In the genomic region with DNA sequence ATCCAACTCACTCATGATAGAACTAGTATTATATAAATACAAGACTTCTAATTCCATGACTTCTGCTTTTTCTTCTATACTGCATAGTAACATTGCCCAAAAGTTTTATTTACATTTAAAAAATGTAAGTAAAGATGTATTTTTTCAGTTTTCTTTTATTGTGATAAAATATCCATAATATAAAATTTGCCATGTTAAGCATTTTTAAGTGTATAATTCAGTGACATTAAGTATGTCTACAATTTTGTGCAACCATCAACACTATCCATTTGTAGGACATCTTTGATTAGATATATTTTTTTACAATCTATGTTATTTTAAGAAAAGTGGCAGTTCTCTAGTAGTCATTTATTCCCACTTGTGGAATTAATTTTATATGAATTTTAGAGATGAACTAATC, we compare ENCODE assay signal across 26 cellular contexts.
A peak's percentile ranks its signal among the peaks of the same experiment; 100 is the strongest.
DNase-seq lines count a peak whose midpoint lies in the region; ATAC-seq, FAIRE-seq and TF ChIP-seq lines count a peak whose summit lies in the region.
"Had no signal": no experiment of that assay in that cellular context is flagged by ENCODE, and none has a peak within 500 bp of the region (broad histone marks: within the 10 kb centered on the region; RNA-seq: fewer than 3 reads in every experiment).

No MANE protein-coding gene starts in this region.

- H3K27me3 ChIP-seq in HepG2 (ENCODE audit: control insufficient read depth in 1 of 2, insufficient read depth in 2 of 2, low read length in 2 of 2) (no peaks in the 10 kb centered on the region), right lobe of liver (no peaks in the 10 kb centered on the region), IMR-90 (ENCODE audit: control insufficient read depth, insufficient read depth, low read length) (no peaks in the 10 kb centered on the region), K562 (ENCODE audit: control insufficient read depth in 2 of 2, insufficient read depth in 2 of 2, low read length in 2 of 2) (no peaks in the 10 kb centered on the region)
- H3K27me3 ChIP-seq: BE2C, BLaER1 had no signal

- no peak overlapping the region for H3K4me2 ChIP-seq in HepG2 (ENCODE audit: low read depth, low read length)
- no peak overlapping the region for H3K4me2 ChIP-seq in IMR-90 (ENCODE audit: low read depth, low read length)
- no peak overlapping the region for H3K4me2 ChIP-seq in K562 (ENCODE audit: insufficient read depth, low read length)
- H3K4me2 ChIP-seq: BLaER1 had no signal

- ATAC-seq in HepG2 (no peak), right lobe of liver (no peak), IMR-90 (ENCODE audit: low read depth) (no peak), K562 (no peak)

- no peak for DNase-seq in HepG2 (ENCODE audit: low spot score)
- DNase-seq in right lobe of liver: no peak
- peak; percentile 16 for DNase-seq in IMR-90
- DNase-seq in K562 (ENCODE audit: extremely low read depth in 1 of 4, low spot score in 3 of 4): no peak
- DNase-seq in kidney: no peak
- no peak for DNase-seq in cerebellum (ENCODE audit: low spot score)
- no peak for DNase-seq in NCI-H146 treated with DMSO at 0.1 percent for 48 hours (lab: John Stamatoyannopoulos, UW; ENCODE audit: unreplicated experiment)
- no peak for DNase-seq in T-helper 9 cell
- DNase-seq: ACHN; BE2C; C1 segment of cervical spinal cord; CD4-positive, alpha-beta memory T cell; CD4-positive, CD25-positive, alpha-beta regulatory T cell; CD8-positive, alpha-beta memory T cell; COR-L47; DMS 273 treated with DMSO at 0.1 percent for 48 hours; DMS153; DMS53; DMS79; DND-41; EL; GF-D8 had no signal

- no peak overlapping the region for H3K27ac ChIP-seq in HepG2 (ENCODE audit: extremely low read length, insufficient read depth, low read length)
- H3K27ac ChIP-seq in right lobe of liver: no peak overlapping the region
- H3K27ac ChIP-seq in IMR-90 (ENCODE audit: insufficient read depth, low read length): no peak overlapping the region
- no peak overlapping the region for H3K27ac ChIP-seq in K562 (ENCODE audit: extremely low read depth, low read depth, low read length)
- H3K27ac ChIP-seq in kidney (ENCODE audit: low read depth in 2 of 2, low read length in 2 of 2): no peak overlapping the region
- H3K27ac ChIP-seq: 22Rv1, BLaER1 had no signal

- no peak overlapping the region for H2BK5ac ChIP-seq in IMR-90 (ENCODE audit: low read depth, low read length, poor library complexity, severe bottlenecking)

- H3K9me3 ChIP-seq in HepG2 (ENCODE audit: low read length): 0 out of 2 replicates have a peak, but pooled peaks cover 5% of the 10 kb centered on the region
- H3K9me3 ChIP-seq in right lobe of liver: no peaks in the 10 kb centered on the region
- H3K9me3 ChIP-seq in IMR-90 (ENCODE audit: control insufficient read depth, insufficient read depth, low read length): no peaks in the 10 kb centered on the region
- no peaks in the 10 kb centered on the region for H3K9me3 ChIP-seq in K562 (replicated peaks; ENCODE audit: control insufficient read depth, insufficient read depth, low read depth, low read length)
- H3K9me3 ChIP-seq in kidney (ENCODE audit: control insufficient read depth in 1 of 2, low read length in 2 of 2): peaks cover 0 to 3% of the 10 kb centered on the region in 2 donors
- H3K9me3 ChIP-seq: BE2C had no signal

- no peak overlapping the region for H4K91ac ChIP-seq in IMR-90 (ENCODE audit: insufficient read depth, low read depth, low read length)

- BruUV-seq in HepG2 (replicated peaks; lab: Mats Ljungman, UMichigan) (no TSS peak), IMR-90 (replicated peaks; lab: Mats Ljungman, UMichigan) (no TSS peak), K562 (replicated peaks; lab: Mats Ljungman, UMichigan) (no TSS peak)

- no peak overlapping the region for H2AK9ac ChIP-seq in IMR-90 (replicated peaks; ENCODE audit: low read depth, low read length, poor library complexity)

- CTCF ChIA-PET in HepG2 (lab: Yijun Ruan, JAX; ENCODE audit: low intra/inter-chr PET ratio, low total read pairs) (no interaction called here), IMR-90 (lab: Yijun Ruan, JAX) (no interaction called here), K562 (lab: Yijun Ruan, JAX; ENCODE audit: low intra/inter-chr PET ratio) (no interaction called here)

- H3K4me3 ChIP-seq in HepG2 (replicated peaks in 1 of 3; ENCODE audit: insufficient read depth in 1 of 3, low read depth in 2 of 3, low read length in 3 of 3) (no peak overlapping the region), right lobe of liver (no peak overlapping the region), IMR-90 (ENCODE audit: insufficient read depth, low read depth, low read length) (no peak overlapping the region), K562 (no peak overlapping the region), kidney (ENCODE audit: low read length in 2 of 2) (no peak overlapping the region)
- H3K4me3 ChIP-seq: BLaER1 had no signal

- H2BK120ac ChIP-seq in IMR-90 (ENCODE audit: low read depth, low read length): no peak overlapping the region

- intact Hi-C loops in HepG2 (cut with micrococcal nuclease; ENCODE audit: unreplicated experiment): no loop called here
- intact Hi-C loops in right lobe of liver (cut with DNase I): no loop called here
- intact Hi-C loops in IMR-90 (cut with micrococcal nuclease): no loop called here
- intact Hi-C loops in K562 (cut with micrococcal nuclease): no loop called here
- intact Hi-C loops in kidney (cut with DNase I): no loop called here

- FAIRE-seq in HepG2 (lab: Jason Lieb, UNC) (no peak), K562 (lab: Jason Lieb, UNC) (no peak), kidney (lab: Jason Lieb, UNC) (peak; percentile 81)
- FAIRE-seq: GM12891, GM18507 had no signal

- H3K18ac ChIP-seq in IMR-90 (ENCODE audit: low read depth, low read length): no peak overlapping the region

- no peak for TF ChIP-seq EP300 in HepG2 (IDR thresholded peaks at IDR 0.05; ENCODE audit: low read depth in 2 of 2, low read length in 2 of 2)
- TF ChIP-seq EP300 in HepG2 (CRISPR knock-in tag; IDR thresholded peaks at IDR 0.05; ENCODE audit: borderline replicate concordance): no peak
- no peak for TF ChIP-seq EP300 in K562 (IDR thresholded peaks at IDR 0.05; ENCODE audit: low read length)

- H3K9ac ChIP-seq in HepG2 (ENCODE audit: insufficient read depth, low read depth, low read length) (no peak overlapping the region), IMR-90 (ENCODE audit: low read depth, low read length) (no peak overlapping the region), K562 (ENCODE audit: insufficient read depth in 1 of 2, low read depth in 2 of 2, low read length in 2 of 2) (no peak overlapping the region), kidney (ENCODE audit: low read length in 2 of 2) (no peak overlapping the region)
- H3K9ac ChIP-seq: BLaER1 had no signal

- H3K14ac ChIP-seq in IMR-90 (replicated peaks; ENCODE audit: low read depth, low read length): no peak overlapping the region

- no peaks in the 10 kb centered on the region for H4K20me1 ChIP-seq in HepG2 (ENCODE audit: insufficient read depth, low read length)
- H4K20me1 ChIP-seq in IMR-90 (ENCODE audit: insufficient read depth, low read length): no peaks in the 10 kb centered on the region
- no peaks in the 10 kb centered on the region for H4K20me1 ChIP-seq in K562 (replicated peaks; ENCODE audit: control insufficient read depth, insufficient read depth, low read length)
- H4K20me1 ChIP-seq: BLaER1 had no signal

- dilution Hi-C loops in IMR-90 (cut with HindIII; ENCODE audit: low sequenced_read_pairs, unreplicated experiment): no loop called here

- no peak for TF ChIP-seq RAD21 in HepG2 (CRISPR knock-in tag; IDR thresholded peaks at IDR 0.05)
- TF ChIP-seq RAD21 in IMR-90 (IDR thresholded peaks at IDR 0.05; ENCODE audit: low read length): no peak
- no peak for TF ChIP-seq RAD21 in K562 (CRISPR knock-in tag; conservative IDR thresholded peaks at IDR 0.05 in 1 of 2, IDR thresholded peaks at IDR 0.05 in 1 of 2)

- H3K9me1 ChIP-seq in IMR-90 (ENCODE audit: insufficient read depth, low read length): peaks cover 3% of the 10 kb centered on the region; the same call in 1 of the 2 replicates
- H3K9me1 ChIP-seq in K562 (ENCODE audit: control insufficient read depth, insufficient read depth, low read length): no peaks in the 10 kb centered on the region

- no peak overlapping the region for H2BK15ac ChIP-seq in IMR-90 (ENCODE audit: low read depth, low read length)

- POLR2A ChIA-PET in HepG2 (lab: Yijun Ruan, JAX) (no interaction called here), IMR-90 (lab: Charles Lee; ENCODE audit: unreplicated experiment) (no interaction called here), K562 (lab: Yijun Ruan, JAX) (no interaction called here)

- H3K79me1 ChIP-seq in IMR-90 (ENCODE audit: low read depth in 1 of 2, low read length in 2 of 2): no peaks in the 10 kb centered on the region

- TF ChIP-seq POLR2A in HepG2 (IDR thresholded peaks at IDR 0.05; ENCODE audit: insufficient read depth in 1 of 2, low read depth in 2 of 2, low read length in 2 of 2) (no peak), right lobe of liver (IDR thresholded peaks at IDR 0.05) (no peak), IMR-90 (IDR thresholded peaks at IDR 0.05; ENCODE audit: low read depth, low read length) (no peak), K562 (conservative IDR thresholded peaks at IDR 0.05) (no peak)

- H4K5ac ChIP-seq in IMR-90 (ENCODE audit: low read depth, low read length): no peak overlapping the region

- in situ Hi-C loops in HepG2 (cut with HindIII; ENCODE audit: extremely low pct_ligation_motif_present, low pct_unique_long_range_greater_than_20kb): no loop called here
- in situ Hi-C loops in IMR-90 (cut with MboI; ENCODE audit: low sequenced_read_pairs): no loop called here
- in situ Hi-C loops in K562 (cut with MboI): no loop called here

- no peak overlapping the region for H3K56ac ChIP-seq in IMR-90 (ENCODE audit: extremely low read depth, insufficient read depth, low read length)

- H3K23ac ChIP-seq in IMR-90 (ENCODE audit: low read depth, low read length): no peak overlapping the region

- H3K4me1 ChIP-seq in HepG2 (ENCODE audit: insufficient read depth, low read length): no peaks in the 10 kb centered on the region
- no peaks in the 10 kb centered on the region for H3K4me1 ChIP-seq in right lobe of liver
- H3K4me1 ChIP-seq in IMR-90 (ENCODE audit: control insufficient read depth, insufficient read depth, low read length): peaks cover 7% of the 10 kb centered on the region
- H3K4me1 ChIP-seq in K562 (replicated peaks in 1 of 2; ENCODE audit: control insufficient read depth in 2 of 2, insufficient read depth in 2 of 2, low read length in 2 of 2): no peaks in the 10 kb centered on the region
- no peaks in the 10 kb centered on the region for H3K4me1 ChIP-seq in kidney (ENCODE audit: control insufficient read depth in 1 of 2, insufficient read depth in 1 of 2, low read depth in 1 of 2, low read length in 2 of 2)
- H3K4me1 ChIP-seq: BE2C, BLaER1 had no signal

- H3K79me2 ChIP-seq in HepG2 (ENCODE audit: insufficient read depth, low read length) (no peaks in the 10 kb centered on the region), K562 (ENCODE audit: control insufficient read depth, insufficient read depth, low read length) (no peaks in the 10 kb centered on the region)

- H4K8ac ChIP-seq in IMR-90 (ENCODE audit: low read depth in 2 of 2, low read length in 2 of 2): no peak overlapping the region

- H3K4ac ChIP-seq in IMR-90 (ENCODE audit: low read depth, low read length): no peak overlapping the region

- no peak overlapping the region for H2AK5ac ChIP-seq in IMR-90 (ENCODE audit: low read depth, low read length)

- TF ChIP-seq CTCF in HepG2 (CRISPR knock-in tag; IDR thresholded peaks at IDR 0.05) (no peak), right lobe of liver (IDR thresholded peaks at IDR 0.05) (no peak), IMR-90 (conservative IDR thresholded peaks at IDR 0.05; ENCODE audit: low read depth, low read length) (no peak), K562 (IDR thresholded peaks at IDR 0.05 in 2 of 3, conservative IDR thresholded peaks at IDR 0.05 in 1 of 3; ENCODE audit: insufficient read depth in 2 of 3, low read depth in 1 of 3, low read length in 3 of 3) (no peak), kidney (IDR thresholded peaks at IDR 0.05; ENCODE audit: borderline replicate concordance, extremely low read depth, insufficient read depth) (no peak)

- no peak overlapping the region for H2BK20ac ChIP-seq in IMR-90 (ENCODE audit: low read depth, low read length)

- no peaks in the 10 kb centered on the region for H3K36me3 ChIP-seq in HepG2 (replicated peaks in 1 of 2; ENCODE audit: control insufficient read depth in 1 of 2, insufficient read depth in 2 of 2, low read length in 2 of 2)
- no peaks in the 10 kb centered on the region for H3K36me3 ChIP-seq in right lobe of liver
- H3K36me3 ChIP-seq in IMR-90 (ENCODE audit: control insufficient read depth, insufficient read depth, low read length): no peaks in the 10 kb centered on the region
- H3K36me3 ChIP-seq in K562 (ENCODE audit: control insufficient read depth, insufficient read depth, low read length): 0 out of 3 replicates have a peak, but pooled peaks cover 5% of the 10 kb centered on the region
- H3K36me3 ChIP-seq in kidney (ENCODE audit: control insufficient read depth in 1 of 2, insufficient read depth in 2 of 2, low read length in 2 of 2): no peaks in the 10 kb centered on the region
- H3K36me3 ChIP-seq: BE2C had no signal

- no peak overlapping the region for H2AFZ ChIP-seq in HepG2 (ENCODE audit: low read length)
- no peak overlapping the region for H2AFZ ChIP-seq in IMR-90 (replicated peaks; ENCODE audit: low read length, poor library complexity)
- H2AFZ ChIP-seq in K562 (ENCODE audit: low read depth, low read length): no peak overlapping the region

Comparison
In these comparisons a context has a peak if more than half of its experiments do, and no peak if none do; other contexts are left out.
1. Of the 241 proteins assayed by ChIP-seq in both HepG2 and K562: peak only in HepG2: MAFK; only in K562: none; in both: none; in neither: 240.